ENCODE assay signal across 14 cellular contexts in the genomic region with DNA sequence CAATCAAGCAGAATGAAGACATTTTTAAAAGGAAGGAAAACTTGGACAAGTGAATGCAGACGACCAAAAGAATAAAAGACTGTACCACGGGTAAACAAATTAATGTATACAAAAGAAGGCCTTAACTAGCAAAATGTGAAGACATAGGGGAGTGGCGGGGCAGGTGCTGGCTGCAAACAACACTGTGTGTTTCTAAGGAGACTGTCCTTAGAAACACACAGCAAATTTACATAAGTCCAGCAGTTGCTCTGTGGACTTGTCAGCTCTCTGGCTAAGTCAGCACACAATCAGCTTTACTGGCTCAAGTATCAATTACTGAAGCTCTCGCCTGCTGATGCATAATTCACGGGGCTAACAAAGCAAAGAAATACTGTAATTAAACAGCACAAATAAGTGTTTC. TPM values are rescaled to one million over a fixed set of nuclear protein-coding genes. Genes with fewer than 3 reads are reported as not detected.
DNase-seq lines count a peak whose midpoint lies in the region; FAIRE-seq and TF ChIP-seq lines count a peak whose summit lies in the region.
"Had no signal": no experiment of that assay in that cellular context is flagged by ENCODE, and none has a peak within 500 bp of the region (broad histone marks: within the 10 kb centered on the region; RNA-seq: fewer than 3 reads in every experiment).

No MANE protein-coding gene starts in this region.

- TF ChIP-seq CTCF in A673 (conservative IDR thresholded peaks at IDR 0.05; ENCODE audit: low read depth, low read length) (no peak), vagina (IDR thresholded peaks at IDR 0.05) (no peak)

- CTCF ChIA-PET in A673 (lab: Charles Lee): no interaction called here

- no peaks in the 10 kb centered on the region for H3K27me3 ChIP-seq in A673 (replicated peaks; ENCODE audit: insufficient read depth, low read depth, low read length, poor library complexity)
- H3K27me3 ChIP-seq in vagina: no peaks in the 10 kb centered on the region

- BruUV-seq in A673 (replicated peaks; lab: Mats Ljungman, UMichigan): no TSS peak

- peak; percentile 22 for DNase-seq in A673 (ENCODE audit: low spot score)
- peak; percentile 81 for DNase-seq in NCI-H1436 (lab: John Stamatoyannopoulos, UW)
- peak; percentile 56 for DNase-seq in NCI-H82 treated with DMSO at 0.1 percent for 48 hours (lab: John Stamatoyannopoulos, UW; ENCODE audit: unreplicated experiment)
- DNase-seq in NCI-H446 (lab: John Stamatoyannopoulos, UW): no peak
- DNase-seq in foreskin melanocyte: no peak
- no peak for DNase-seq in activated CD8-positive, alpha-beta memory T cell treated with anti-CD3 and anti-CD28 coated beads, Interleukin-2, amount 50 U/mL, for 4 hours
- DNase-seq in vagina (ENCODE audit: extremely low spot score in 2 of 2): no peak
- DNase-seq: caudate nucleus; DND-41; nucleus accumbens; stimulated activated CD4-positive, alpha-beta T cell treated with anti-CD3 and anti-CD28 coated beads, Interleukin-4, amount 100 ng/mL, for 24 hours had no signal

- H3K27ac ChIP-seq in A673 (ENCODE audit: low read depth, low read length, poor library complexity, severe bottlenecking): peak overlapping the region; percentile 8
- H3K27ac ChIP-seq in vagina: no peak overlapping the region
- H3K27ac ChIP-seq: A549 had no signal

- no peaks in the 10 kb centered on the region for H3K9me3 ChIP-seq in A673 (ENCODE audit: low read depth, low read length, poor library complexity, severe bottlenecking)
- H3K9me3 ChIP-seq in vagina: no peaks in the 10 kb centered on the region
- H3K9me3 ChIP-seq: A549 had no signal

- no peak for TF ChIP-seq POLR2A in vagina (IDR thresholded peaks at IDR 0.05)

- H3K36me3 ChIP-seq in A673 (ENCODE audit: insufficient read depth, low read length, poor library complexity, severe bottlenecking) (no peaks in the 10 kb centered on the region), vagina (no peaks in the 10 kb centered on the region)

- intact Hi-C loops in A673 (cut with micrococcal nuclease; ENCODE audit: unreplicated experiment) (no loop called here), vagina (cut with DNase I) (no loop called here)

- H3K4me1 ChIP-seq in A673 (ENCODE audit: insufficient read depth, low read length, poor library complexity, severe bottlenecking) (peaks cover 8% of the 10 kb centered on the region), vagina (no peaks in the 10 kb centered on the region)

- peak; percentile 95 for FAIRE-seq in islet of Langerhans (lab: Jason Lieb, UNC)
- FAIRE-seq: A549, keratinocyte had no signal

- no peak overlapping the region for H3K4me3 ChIP-seq in A673 (ENCODE audit: low read depth, low read length, poor library complexity, severe bottlenecking)
- H3K4me3 ChIP-seq in vagina: no peak overlapping the region
- H3K4me3 ChIP-seq: A549 had no signal

- POLR2A ChIA-PET in A673 (lab: Charles Lee; ENCODE audit: low non-redundant PET): no interaction called here

RNA-seq across cellular contexts. Expression of gene PTBP3, which starts 24.8 kb away (rescaled TPM):
- total RNA-seq in A673 (2021): 53.1 and 57.1 TPM in 2 replicates
- 58.9 TPM for total RNA-seq in vagina

Comparison
In these comparisons a context has a peak if more than half of its experiments do, and no peak if none do; other contexts are left out.
1. DNase-seq: peak in A673 (single experiment), NCI-H1436 (single experiment) and NCI-H82 treated with DMSO at 0.1 percent for 48 hours (single experiment); none in NCI-H446 (0 of 2), foreskin melanocyte (single experiment), activated CD8-positive, alpha-beta memory T cell treated with anti-CD3 and anti-CD28 coated beads, Interleukin-2, amount 50 U/mL, for 4 hours (single experiment) and vagina (0 of 2).